ENCODE assay signal across 13 cellular contexts in genomic region chr15:89667706-89667960, GRCh38. TPM values are rescaled to one million over a fixed set of nuclear protein-coding genes. Genes with fewer than 3 reads are reported as not detected.
DNase-seq lines count a peak whose midpoint lies in the region; ATAC-seq and TF ChIP-seq lines count a peak whose summit lies in the region.
"Had no signal": no experiment of that assay in that cellular context is flagged by ENCODE, and none has a peak within 500 bp of the region (broad histone marks: within the 10 kb centered on the region; RNA-seq: fewer than 3 reads in every experiment).

No MANE protein-coding gene starts in this region.

- intact Hi-C loops in activated T-helper 1 cell treated with anti-CD3 and anti-CD28 coated beads, Interleukin-12 subunit alpha, Interleukin-12 subunit beta, Interleukin-2, Interleukin-4 antibody, amounts not matched to agents 30 ng/mL and 10 ng/mL and 1 ng/mL, durations not matched to agents 14 hours and 24 hours and 36 hours (cut with micrococcal nuclease) = no loop called here
- intact Hi-C loops in activated CD8-positive, alpha-beta T cell treated with anti-CD3 and anti-CD28 coated beads for 36 hours (cut with micrococcal nuclease) = no loop called here

- CTCF ChIA-PET in activated CD8-positive, alpha-beta T cell treated with anti-CD3 and anti-CD28 coated beads for 36 hours (lab: Charles Lee) = no interaction called here

- peaks cover 3% of the 10 kb centered on the region for H3K36me3 Mint-ChIP-seq in activated naive CD4-positive, alpha-beta T cell treated with anti-CD3 and anti-CD28 coated beads, Interleukin-2, amount 50 U/mL, for 24 hours
- peaks cover 3% of the 10 kb centered on the region for H3K36me3 Mint-ChIP-seq in activated T-helper 1 cell treated with anti-CD3 and anti-CD28 coated beads, Interleukin-12 subunit alpha, Interleukin-12 subunit beta, Interleukin-2, Interleukin-4 antibody, amounts not matched to agents 30 ng/mL and 10 ng/mL and 1 ng/mL, durations not matched to agents 14 hours and 24 hours and 36 hours (ENCODE audit: low read depth)
- no peaks in the 10 kb centered on the region for H3K36me3 Mint-ChIP-seq in nephron (ENCODE audit: low read depth)
- no peaks in the 10 kb centered on the region for H3K36me3 Mint-ChIP-seq in activated CD8-positive, alpha-beta T cell treated with anti-CD3 and anti-CD28 coated beads for 36 hours (ENCODE audit: low read depth)
- H3K36me3 Mint-ChIP-seq: CD8-positive, alpha-beta T cell had no signal

- no peaks in the 10 kb centered on the region for H3K4me1 Mint-ChIP-seq in activated naive CD4-positive, alpha-beta T cell treated with anti-CD3 and anti-CD28 coated beads, Interleukin-2, amount 50 U/mL, for 24 hours
- H3K4me1 Mint-ChIP-seq in activated T-helper 1 cell treated with anti-CD3 and anti-CD28 coated beads, Interleukin-12 subunit alpha, Interleukin-12 subunit beta, Interleukin-2, Interleukin-4 antibody, amounts not matched to agents 30 ng/mL and 10 ng/mL and 1 ng/mL, durations not matched to agents 14 hours and 24 hours and 36 hours (ENCODE audit: low read depth) = peaks cover 5% of the 10 kb centered on the region
- H3K4me1 Mint-ChIP-seq in nephron = peaks cover 16% of the 10 kb centered on the region
- H3K4me1 Mint-ChIP-seq in activated CD8-positive, alpha-beta T cell treated with anti-CD3 and anti-CD28 coated beads for 36 hours (ENCODE audit: low read depth) = peaks cover 4% of the 10 kb centered on the region

- POLR2A ChIA-PET in activated CD8-positive, alpha-beta T cell treated with anti-CD3 and anti-CD28 coated beads for 36 hours (lab: Charles Lee) = no interaction called here

- H3K9me3 Mint-ChIP-seq in activated naive CD4-positive, alpha-beta T cell treated with anti-CD3 and anti-CD28 coated beads, Interleukin-2, amount 50 U/mL, for 24 hours = no peaks in the 10 kb centered on the region
- no peaks in the 10 kb centered on the region for H3K9me3 Mint-ChIP-seq in activated T-helper 1 cell treated with anti-CD3 and anti-CD28 coated beads, Interleukin-12 subunit alpha, Interleukin-12 subunit beta, Interleukin-2, Interleukin-4 antibody, amounts not matched to agents 30 ng/mL and 10 ng/mL and 1 ng/mL, durations not matched to agents 14 hours and 24 hours and 36 hours
- no peaks in the 10 kb centered on the region for H3K9me3 Mint-ChIP-seq in nephron
- no peaks in the 10 kb centered on the region for H3K9me3 Mint-ChIP-seq in activated CD8-positive, alpha-beta T cell treated with anti-CD3 and anti-CD28 coated beads for 36 hours
- H3K9me3 Mint-ChIP-seq: CD8-positive, alpha-beta T cell had no signal

- peaks cover 14% of the 10 kb centered on the region for H3K27me3 Mint-ChIP-seq in activated naive CD4-positive, alpha-beta T cell treated with anti-CD3 and anti-CD28 coated beads, Interleukin-2, amount 50 U/mL, for 24 hours
- H3K27me3 Mint-ChIP-seq in activated T-helper 1 cell treated with anti-CD3 and anti-CD28 coated beads, Interleukin-12 subunit alpha, Interleukin-12 subunit beta, Interleukin-2, Interleukin-4 antibody, amounts not matched to agents 30 ng/mL and 10 ng/mL and 1 ng/mL, durations not matched to agents 14 hours and 24 hours and 36 hours (ENCODE audit: insufficient read depth) = peaks cover 15% of the 10 kb centered on the region
- peaks cover 13% of the 10 kb centered on the region for H3K27me3 Mint-ChIP-seq in nephron (ENCODE audit: low read depth)
- peaks cover 19% of the 10 kb centered on the region for H3K27me3 Mint-ChIP-seq in activated CD8-positive, alpha-beta T cell treated with anti-CD3 and anti-CD28 coated beads for 36 hours

- no peak for ATAC-seq in activated CD8-positive, alpha-beta T cell treated with anti-CD3 and anti-CD28 coated beads for 36 hours
- ATAC-seq: CD8-positive, alpha-beta T cell; GM12878 had no signal

- no peak for TF ChIP-seq CTCF in nephron (IDR thresholded peaks at IDR 0.05; ENCODE audit: unreplicated experiment in 3 of 3)
- no peak for TF ChIP-seq CTCF in activated CD8-positive, alpha-beta T cell treated with anti-CD3 and anti-CD28 coated beads for 36 hours (IDR thresholded peaks at IDR 0.05)

- H3K27ac Mint-ChIP-seq in activated naive CD4-positive, alpha-beta T cell treated with anti-CD3 and anti-CD28 coated beads, Interleukin-2, amount 50 U/mL, for 24 hours = peak overlapping the region; percentile 84
- H3K27ac Mint-ChIP-seq in activated T-helper 1 cell treated with anti-CD3 and anti-CD28 coated beads, Interleukin-12 subunit alpha, Interleukin-12 subunit beta, Interleukin-2, Interleukin-4 antibody, amounts not matched to agents 30 ng/mL and 10 ng/mL and 1 ng/mL, durations not matched to agents 14 hours and 24 hours and 36 hours = peak overlapping the region; percentile 44
- peak overlapping the region in 1 of 3 experiments; percentile 40 for H3K27ac Mint-ChIP-seq in nephron
- H3K27ac Mint-ChIP-seq in activated CD8-positive, alpha-beta T cell treated with anti-CD3 and anti-CD28 coated beads for 36 hours = no peak overlapping the region
- H3K27ac Mint-ChIP-seq: B cell; CD8-positive, alpha-beta T cell had no signal

- no peak for DNase-seq in activated naive CD4-positive, alpha-beta T cell treated with anti-CD3 and anti-CD28 coated beads, Interleukin-2, amount 50 U/mL, for 16 hours
- DNase-seq in activated T-helper 1 cell treated with anti-CD3 and anti-CD28 coated beads, Interleukin-12 subunit alpha, Interleukin-12 subunit beta, Interleukin-2, Interleukin-4 antibody, amounts not matched to agents 30 ng/mL and 10 ng/mL and 1 ng/mL, durations not matched to agents 14 hours and 24 hours and 36 hours (ENCODE audit: low spot score) = no peak
- no peak for DNase-seq in NCI-H524 treated with DMSO at 0.1 percent for 48 hours (lab: John Stamatoyannopoulos, UW)
- no peak for DNase-seq in activated CD8-positive, alpha-beta T cell treated with anti-CD3 and anti-CD28 coated beads for 36 hours
- DNase-seq: Calu3; CD8-positive, alpha-beta T cell; DMS79 treated with DMSO at 0.1 percent for 48 hours had no signal

- H3K4me3 Mint-ChIP-seq in activated naive CD4-positive, alpha-beta T cell treated with anti-CD3 and anti-CD28 coated beads, Interleukin-2, amount 50 U/mL, for 24 hours = no peak overlapping the region
- H3K4me3 Mint-ChIP-seq in activated T-helper 1 cell treated with anti-CD3 and anti-CD28 coated beads, Interleukin-12 subunit alpha, Interleukin-12 subunit beta, Interleukin-2, Interleukin-4 antibody, amounts not matched to agents 30 ng/mL and 10 ng/mL and 1 ng/mL, durations not matched to agents 14 hours and 24 hours and 36 hours = peak overlapping the region; percentile 7
- H3K4me3 Mint-ChIP-seq in nephron = peak overlapping the region; percentile 39 to 65 (median 46)
- H3K4me3 Mint-ChIP-seq in activated CD8-positive, alpha-beta T cell treated with anti-CD3 and anti-CD28 coated beads for 36 hours = no peak overlapping the region
- H3K4me3 Mint-ChIP-seq: B cell; CD8-positive, alpha-beta T cell had no signal

RNA-seq across cellular contexts. Expression of gene PLIN1, which starts 11.5 kb away (rescaled TPM):
- not detected in 2 replicates for total RNA-seq in activated T-helper 1 cell treated with anti-CD3 and anti-CD28 coated beads, Interleukin-12 subunit alpha, Interleukin-12 subunit beta, Interleukin-2, Interleukin-4 antibody, amounts not matched to agents 30 ng/mL and 10 ng/mL and 1 ng/mL, durations not matched to agents 14 hours and 24 hours and 36 hours
- 1 to 10 TPM in 1 of 2 experiments, under 1 TPM in 1; 0.50 to 1.1 TPM for total RNA-seq in activated CD8-positive, alpha-beta T cell treated with anti-CD3 and anti-CD28 coated beads for 36 hours
- total RNA-seq: A172; CD8-positive, alpha-beta T cell; H1 had no signal

RNA-seq across cellular contexts. Expression of gene KIF7, which starts 12.4 kb away (rescaled TPM):
- total RNA-seq in activated T-helper 1 cell treated with anti-CD3 and anti-CD28 coated beads, Interleukin-12 subunit alpha, Interleukin-12 subunit beta, Interleukin-2, Interleukin-4 antibody, amounts not matched to agents 30 ng/mL and 10 ng/mL and 1 ng/mL, durations not matched to agents 14 hours and 24 hours and 36 hours = 2.4 and 2.7 TPM in 2 replicates
- total RNA-seq in activated CD8-positive, alpha-beta T cell treated with anti-CD3 and anti-CD28 coated beads for 36 hours = 1 to 10 TPM; 2.7 to 3.7 TPM
- total RNA-seq: B cell had no signal

RNA-seq across cellular contexts. Expression of gene PEX11A, which starts 22.9 kb away (rescaled TPM):
- total RNA-seq in activated T-helper 1 cell treated with anti-CD3 and anti-CD28 coated beads, Interleukin-12 subunit alpha, Interleukin-12 subunit beta, Interleukin-2, Interleukin-4 antibody, amounts not matched to agents 30 ng/mL and 10 ng/mL and 1 ng/mL, durations not matched to agents 14 hours and 24 hours and 36 hours = 0.66 and 1.0 TPM in 2 replicates
- 1 to 10 TPM; 3.3 to 4.0 TPM for total RNA-seq in activated CD8-positive, alpha-beta T cell treated with anti-CD3 and anti-CD28 coated beads for 36 hours
- total RNA-seq: CD8-positive, alpha-beta T cell had no signal

RNA-seq across cellular contexts. Expression of gene WDR93, which starts 23.0 kb away (rescaled TPM):
- total RNA-seq in activated T-helper 1 cell treated with anti-CD3 and anti-CD28 coated beads, Interleukin-12 subunit alpha, Interleukin-12 subunit beta, Interleukin-2, Interleukin-4 antibody, amounts not matched to agents 30 ng/mL and 10 ng/mL and 1 ng/mL, durations not matched to agents 14 hours and 24 hours and 36 hours = not detected in 2 replicates
- not detected for total RNA-seq in activated CD8-positive, alpha-beta T cell treated with anti-CD3 and anti-CD28 coated beads for 36 hours
- total RNA-seq: A172; Calu3; CD8-positive, alpha-beta T cell; GM12878; H1 had no signal

Comparison
In these comparisons a context has a peak if more than half of its experiments do, and no peak if none do; other contexts are left out.
1. H3K4me3 Mint-ChIP-seq: peak in activated T-helper 1 cell treated with anti-CD3 and anti-CD28 coated beads, Interleukin-12 subunit alpha, Interleukin-12 subunit beta, Interleukin-2, Interleukin-4 antibody, amounts not matched to agents 30 ng/mL and 10 ng/mL and 1 ng/mL, durations not matched to agents 14 hours and 24 hours and 36 hours (single experiment) and nephron (3 of 3); none in activated naive CD4-positive, alpha-beta T cell treated with anti-CD3 and anti-CD28 coated beads, Interleukin-2, amount 50 U/mL, for 24 hours (single experiment) and activated CD8-positive, alpha-beta T cell treated with anti-CD3 and anti-CD28 coated beads for 36 hours (single experiment).